Comparison of ENCODE assay signal across 8 cellular contexts in genomic region chr16:81779540-81780320, GRCh38. TPM values are rescaled to one million over a fixed set of nuclear protein-coding genes. Genes with fewer than 3 reads are reported as not detected.
DNase-seq lines count a peak whose midpoint lies in the region; ATAC-seq, FAIRE-seq and TF ChIP-seq lines count a peak whose summit lies in the region.

No MANE protein-coding gene starts in this region.

- H3K36me3 Mint-ChIP-seq in T-helper 17 cell (ENCODE audit: low read depth) (peaks cover 3% of the 10 kb centered on the region), osteocyte (ENCODE audit: unreplicated experiment) (no peaks in the 10 kb centered on the region)

- peak overlapping the region; percentile 40 for H3K4me3 ChIP-seq in fibroblast of pulmonary artery (replicated peaks; ENCODE audit: low read depth, low read length)

- no peaks in the 10 kb centered on the region for H3K9me3 ChIP-seq in T-helper 17 cell (ENCODE audit: control insufficient read depth, low read length, poor library complexity, severe bottlenecking)

- H3K9me3 Mint-ChIP-seq in osteocyte (ENCODE audit: unreplicated experiment), result no peaks in the 10 kb centered on the region

- H3K4me3 Mint-ChIP-seq in T-helper 17 cell (peak overlapping the region; percentile 92), osteocyte (ENCODE audit: unreplicated experiment) (peak overlapping the region; percentile 67)

- CTCF ChIA-PET in RWPE1 (lab: Yijun Ruan, JAX), result interaction anchor here (0.6 to 1.2 kb wide), 3 partner anchors 7 to 396 kb away, joined by 4 to 5 read pairs (median 4); no protein-coding TSS in a partner anchor

- TF ChIP-seq CTCF in fibroblast of pulmonary artery (IDR thresholded peaks at IDR 0.05; ENCODE audit: low read length, missing control alignments) (no peak), osteocyte (IDR thresholded peaks at IDR 0.05) (no peak), RWPE1 (conservative IDR thresholded peaks at IDR 0.05; ENCODE audit: low read depth) (no peak)

- ATAC-seq in GM18867 (IDR thresholded peaks at IDR 0.05; ENCODE audit: unreplicated experiment) (peak; percentile 19), HG02885 (IDR thresholded peaks at IDR 0.05; ENCODE audit: poor library complexity, unreplicated experiment) (peak; percentile 20), T-helper 17 cell (peak; percentile 16)

- H3K4me1 Mint-ChIP-seq in T-helper 17 cell (peaks cover 7% of the 10 kb centered on the region), osteocyte (ENCODE audit: unreplicated experiment) (peaks cover 8% of the 10 kb centered on the region)

- H3K27ac Mint-ChIP-seq in T-helper 17 cell, result no peak overlapping the region
- H3K27ac Mint-ChIP-seq in osteocyte (ENCODE audit: unreplicated experiment), result no peak overlapping the region

- FAIRE-seq in HTR-8/SVneo (lab: Jason Lieb, UNC), result no peak

- POLR2A ChIA-PET in RWPE1 (lab: Yijun Ruan, JAX; ENCODE audit: low non-redundant PET), result no interaction called here

- H3K27me3 Mint-ChIP-seq in T-helper 17 cell (peaks cover 35% of the 10 kb centered on the region), osteocyte (ENCODE audit: unreplicated experiment) (peaks cover 77% of the 10 kb centered on the region)

- DNase-seq in T-helper 17 cell (no peak), fibroblast of pulmonary artery (ENCODE audit: low read depth) (peak; percentile 4), osteocyte (ENCODE audit: extremely low spot score, unreplicated experiment) (no peak), RWPE1 (ENCODE audit: low spot score) (no peak), HTR-8/SVneo (ENCODE audit: insufficient read length, low spot score) (no peak), HCEC 1CT (no peak)

- H3K27ac ChIP-seq in RWPE1, result no peak overlapping the region

RNA-seq across cellular contexts. Expression of gene PLCG2, which starts 0.6 kb away (rescaled TPM):
- total RNA-seq in T-helper 17 cell (10 to 100 TPM in 1 of 2 donors, 1 to 10 TPM in 1; 4.2 to 16.2 TPM), osteocyte (0.16 TPM in 1 of 2 replicates, not detected in the other)
